In genomic region chr12:54207539-54208267, GRCh38 we compare ENCODE assay signal across 1 cellular context.
TF ChIP-seq lines count a peak whose summit lies in the region.

No MANE protein-coding gene starts in this region.

TF ChIP-seq in WTC11, 78 proteins besides CTCF, POLR2A, EP300 and RAD21 (continued from another document):
- TF ChIP-seq PREB (CRISPR knock-in tag; IDR thresholded peaks at IDR 0.05; ENCODE audit: borderline replicate concordance) (no peak), NFATC4 (CRISPR knock-in tag; IDR thresholded peaks at IDR 0.05) (no peak), NFE2L1 (CRISPR knock-in tag; IDR thresholded peaks at IDR 0.05) (0 out of 2 replicates have a peak, but pooled peaks have one; percentile 15), ZNF396 (CRISPR knock-in tag; IDR thresholded peaks at IDR 0.05; ENCODE audit: borderline replicate concordance) (no peak), ZNF121 (CRISPR knock-in tag; IDR thresholded peaks at IDR 0.05) (peak; percentile 82), CBFB (CRISPR knock-in tag; IDR thresholded peaks at IDR 0.05; ENCODE audit: low read depth) (no peak), MLX (CRISPR knock-in tag; IDR thresholded peaks at IDR 0.05) (peak; percentile 45; the same call in 1 of the 2 replicates), ZNF317 (CRISPR knock-in tag; IDR thresholded peaks at IDR 0.05; ENCODE audit: borderline replicate concordance, low read depth) (no peak), ZNF281 (CRISPR knock-in tag; IDR thresholded peaks at IDR 0.05) (no peak), TEAD4 (CRISPR knock-in tag; IDR thresholded peaks at IDR 0.05) (no peak), ZNF671 (CRISPR knock-in tag; IDR thresholded peaks at IDR 0.05) (no peak), RELA (CRISPR knock-in tag; IDR thresholded peaks at IDR 0.05; ENCODE audit: borderline replicate concordance) (no peak), FOXJ3 (CRISPR knock-in tag; IDR thresholded peaks at IDR 0.05; ENCODE audit: borderline replicate concordance) (no peak), ZNF423 (CRISPR knock-in tag; IDR thresholded peaks at IDR 0.05) (no peak), ZNF512 (CRISPR knock-in tag; IDR thresholded peaks at IDR 0.05; ENCODE audit: borderline replicate concordance) (0 out of 2 replicates have a peak, but pooled peaks have one; percentile 20), ATF2 (CRISPR knock-in tag; IDR thresholded peaks at IDR 0.05; ENCODE audit: borderline replicate concordance, low read depth) (no peak), EMX1 (CRISPR knock-in tag; IDR thresholded peaks at IDR 0.05) (no peak), SP1 (CRISPR knock-in tag; conservative IDR thresholded peaks at IDR 0.05) (0 out of 2 replicates have a peak, but pooled peaks have one; percentile 51), ZSCAN18 (CRISPR knock-in tag; IDR thresholded peaks at IDR 0.05) (no peak), SMAD3 (CRISPR knock-in tag; IDR thresholded peaks at IDR 0.05; ENCODE audit: borderline replicate concordance) (no peak), FOXP1 (CRISPR knock-in tag; IDR thresholded peaks at IDR 0.05; ENCODE audit: borderline replicate concordance) (no peak), ZNF219 (CRISPR knock-in tag; IDR thresholded peaks at IDR 0.05; ENCODE audit: borderline replicate concordance) (no peak), GRHL2 (CRISPR knock-in tag; IDR thresholded peaks at IDR 0.05; ENCODE audit: insufficient replicate concordance, severe bottlenecking) (no peak), ESRRA (CRISPR knock-in tag; IDR thresholded peaks at IDR 0.05; ENCODE audit: borderline replicate concordance) (no peak), FOXP4 (CRISPR knock-in tag; IDR thresholded peaks at IDR 0.05) (no peak), IRF2 (CRISPR knock-in tag; IDR thresholded peaks at IDR 0.05; ENCODE audit: borderline replicate concordance, low read depth) (no peak), CDX4 (CRISPR knock-in tag; IDR thresholded peaks at IDR 0.05; ENCODE audit: borderline replicate concordance) (no peak), NFYB (CRISPR knock-in tag; conservative IDR thresholded peaks at IDR 0.05; ENCODE audit: low read depth) (no peak)
TF ChIP-seq in WTC11: peak in this region for 7.
